In the genomic region with DNA sequence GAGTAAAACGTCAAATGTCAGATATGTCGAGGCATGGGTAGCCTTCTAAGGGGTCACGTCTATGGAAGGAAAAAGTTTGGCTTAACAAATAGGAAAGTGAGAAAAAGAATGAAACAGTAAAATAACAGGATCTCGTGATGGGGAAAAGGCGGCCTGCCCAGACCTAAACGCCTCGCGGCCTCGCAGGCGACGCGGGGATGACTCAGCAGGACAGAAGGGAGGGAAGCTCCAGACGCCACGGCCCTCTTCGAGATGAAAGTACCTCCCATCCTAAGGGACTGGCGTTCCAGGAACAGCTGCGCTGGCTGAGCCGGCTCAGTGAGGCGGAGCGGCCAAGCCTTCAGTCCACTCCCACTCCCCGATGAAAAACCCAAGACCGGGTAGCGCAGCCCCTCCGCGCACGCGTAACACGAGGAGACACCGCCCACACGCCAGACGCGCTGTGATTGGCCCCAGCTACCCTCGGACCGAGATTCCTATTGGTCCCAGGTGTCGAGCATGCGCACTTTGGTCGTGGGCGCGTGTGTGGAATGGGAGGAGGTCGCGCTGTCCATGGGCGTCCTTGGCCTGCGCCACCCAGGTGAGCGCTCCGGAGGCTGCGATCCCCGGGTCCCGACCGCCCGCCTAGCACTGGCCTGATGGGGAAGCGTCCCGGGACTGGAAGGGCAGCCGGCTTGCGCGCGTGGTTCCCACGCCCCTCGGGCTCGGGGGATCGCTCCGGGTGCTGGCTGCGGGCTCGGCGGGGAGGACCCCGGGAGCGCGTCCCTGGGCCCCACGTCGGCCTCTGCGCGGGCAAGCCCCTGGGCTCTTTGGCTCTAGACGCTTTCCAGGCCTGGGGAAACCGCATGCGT, we compare ENCODE assay signal across 8 cellular contexts.
DNase-seq lines count a peak whose midpoint lies in the region; ATAC-seq and TF ChIP-seq lines count a peak whose summit lies in the region.

No MANE protein-coding gene starts in this region.

- peak overlapping the region; percentile 29 for H3K9ac ChIP-seq in muscle layer of colon (ENCODE audit: low read length)

- no peaks in the 10 kb centered on the region for H3K9me3 ChIP-seq in muscle layer of colon (ENCODE audit: low read length)

- peaks cover 10% of the 10 kb centered on the region for H3K36me3 Mint-ChIP-seq in stimulated activated effector memory CD8-positive, alpha-beta T cell treated with anti-CD3 and anti-CD28 coated beads, Interleukin-12 subunit alpha, Interleukin-12 subunit beta, amount 100 ng/mL, for 72 hours

- no peaks in the 10 kb centered on the region for H3K27me3 ChIP-seq in muscle layer of colon (ENCODE audit: control insufficient read depth in 1 of 2, insufficient read depth in 2 of 2, low read length in 2 of 2)

- in situ Hi-C loops in GM13977 (cut with MboI; ENCODE audit: low pct_unique_long_range_greater_than_20kb, low sequenced_read_pairs, unreplicated experiment): loop anchor here (25.0 kb wide), 1 partner anchor 545 kb away; no protein-coding TSS in a partner anchor

- H3K4me3 ChIP-seq in epithelial cell of proximal tubule (ENCODE audit: low read depth, low read length) (peak overlapping the region; percentile 74), muscle layer of colon (ENCODE audit: low read depth in 1 of 2, low read length in 2 of 2) (peak overlapping the region; percentile 71 to 84)

- H3K9me3 Mint-ChIP-seq in stimulated activated effector memory CD8-positive, alpha-beta T cell treated with anti-CD3 and anti-CD28 coated beads, Interleukin-12 subunit alpha, Interleukin-12 subunit beta, amount 100 ng/mL, for 72 hours: no peaks in the 10 kb centered on the region

- H3K27ac Mint-ChIP-seq in stimulated activated effector memory CD8-positive, alpha-beta T cell treated with anti-CD3 and anti-CD28 coated beads, Interleukin-12 subunit alpha, Interleukin-12 subunit beta, amount 100 ng/mL, for 72 hours: peak overlapping the region; percentile 83

- H3K36me3 ChIP-seq in muscle layer of colon (ENCODE audit: insufficient read depth, low read length): peaks cover 4% of the 10 kb centered on the region

- DNase-seq in GM13977 (ENCODE audit: low spot score) (peak; percentile 93), NCI-H446 treated with DMSO at 0.1 percent for 48 hours (lab: John Stamatoyannopoulos, UW) (peak; percentile 100), activated T-cell treated with anti-CD3 and anti-CD28 coated beads for 48 hours (ENCODE audit: low read depth) (peak; percentile 77), epithelial cell of proximal tubule (ENCODE audit: low read depth) (peak; percentile 57), T1000 (lab: John Stamatoyannopoulos, UW) (no peak)
- peak; percentile 55 to 67 for DNase-seq in stimulated activated effector memory CD8-positive, alpha-beta T cell treated with anti-CD3 and anti-CD28 coated beads, Interleukin-12 subunit alpha, Interleukin-12 subunit beta, amount 100 ng/mL, for 72 hours (ENCODE audit: low spot score in 2 of 2)

- peaks cover 6% of the 10 kb centered on the region for H3K4me1 Mint-ChIP-seq in stimulated activated effector memory CD8-positive, alpha-beta T cell treated with anti-CD3 and anti-CD28 coated beads, Interleukin-12 subunit alpha, Interleukin-12 subunit beta, amount 100 ng/mL, for 72 hours

- H3K4me1 ChIP-seq in muscle layer of colon (ENCODE audit: insufficient read depth, low read length): peaks cover 14% of the 10 kb centered on the region

- ATAC-seq in HG03064 (IDR thresholded peaks at IDR 0.05; ENCODE audit: low read depth, unreplicated experiment): peak; percentile 93
- ATAC-seq in stimulated activated effector memory CD8-positive, alpha-beta T cell treated with anti-CD3 and anti-CD28 coated beads, Interleukin-12 subunit alpha, Interleukin-12 subunit beta, amount 100 ng/mL, for 72 hours: peak; percentile 94

- H3K27ac ChIP-seq in muscle layer of colon (ENCODE audit: low read depth, low read length): peak overlapping the region; percentile 70

- peak overlapping the region; percentile 65 for H3K4me3 Mint-ChIP-seq in stimulated activated effector memory CD8-positive, alpha-beta T cell treated with anti-CD3 and anti-CD28 coated beads, Interleukin-12 subunit alpha, Interleukin-12 subunit beta, amount 100 ng/mL, for 72 hours

- TF ChIP-seq CTCF in GM13977 (IDR thresholded peaks at IDR 0.05; ENCODE audit: extremely low read depth, insufficient read depth, missing control alignments) (no peak), epithelial cell of proximal tubule (conservative IDR thresholded peaks at IDR 0.05; ENCODE audit: low read depth, low read length) (no peak)
